ENCODE assay signal across 10 cellular contexts in genomic region chr1:64882574-64883255, GRCh38.
A peak's percentile ranks its signal among the peaks of the same experiment; 100 is the strongest.
DNase-seq lines count a peak whose midpoint lies in the region; ATAC-seq and TF ChIP-seq lines count a peak whose summit lies in the region.
"Had no signal": no experiment of that assay in that cellular context is flagged by ENCODE, and none has a peak within 500 bp of the region (broad histone marks: within the 10 kb centered on the region; RNA-seq: fewer than 3 reads in every experiment).

No MANE protein-coding gene starts in this region.

- no peak overlapping the region for H3K27ac ChIP-seq in neuronal stem cell (replicated peaks; ENCODE audit: low read length)

- DNase-seq in neuronal stem cell (ENCODE audit: low spot score), result no peak
- DNase-seq in MCF 10A (ENCODE audit: unreplicated experiment), result no peak
- no peak for DNase-seq in cortex of kidney (lab: John Stamatoyannopoulos, UW)
- DNase-seq in effector CD4-positive, alpha-beta T cell, result no peak
- DNase-seq: amniotic stem cell, DMS153, NCI-H1436 had no signal

- no TSS peak for BruUV-seq in MCF 10A (replicated peaks; lab: Mats Ljungman, UMichigan)

- no peak overlapping the region for H3K9ac ChIP-seq in neuronal stem cell (ENCODE audit: low read depth, low read length, poor library complexity)

- no CpG with 5 or more reads among the region's 11 CpGs for WGBS in neuronal stem cell (ENCODE audit: extremely low coverage in 2 of 2, insufficient read length in 2 of 2, insufficient replicate concordance in 1 of 2), 2 donors

- H2BK120ac ChIP-seq in neuronal stem cell (ENCODE audit: low read depth, low read length), result no peak overlapping the region

- H3K36me3 ChIP-seq in neuronal stem cell (replicated peaks in 1 of 2; ENCODE audit: control insufficient read depth in 2 of 2, insufficient read depth in 2 of 2, low read length in 2 of 2), result peaks cover 0 to 4% of the 10 kb centered on the region in 2 donors

- H2BK12ac ChIP-seq in neuronal stem cell (ENCODE audit: low read length), result no peak overlapping the region

- no peak overlapping the region for H3K4me3 Mint-ChIP-seq in MCF 10A (ENCODE audit: unreplicated experiment)

- no peaks in the 10 kb centered on the region for H3K4me1 Mint-ChIP-seq in MCF 10A (ENCODE audit: insufficient read depth, unreplicated experiment)

- H3K18ac ChIP-seq in neuronal stem cell (ENCODE audit: low read length), result no peak overlapping the region

- CTCF ChIA-PET in MCF 10A (lab: Yijun Ruan, JAX), result no interaction called here

- H3K23ac ChIP-seq in neuronal stem cell (ENCODE audit: low read depth, low read length, poor library complexity), result no peak overlapping the region

- H2AFZ ChIP-seq in neuronal stem cell (ENCODE audit: low read length), result no peak overlapping the region

- H2AK5ac ChIP-seq in neuronal stem cell (ENCODE audit: low read depth, low read length), result no peak overlapping the region

- H3K4ac ChIP-seq in neuronal stem cell (ENCODE audit: low read length), result no peak overlapping the region

- peaks cover 0 to 12% (median 0%) of the 10 kb centered on the region in 3 experiments for H3K27me3 ChIP-seq in neuronal stem cell (ENCODE audit: control insufficient read depth in 3 of 3, insufficient read depth in 3 of 3, low read depth in 1 of 3, low read length in 3 of 3)

- peak; percentile 84 for ATAC-seq in GM19043 (IDR thresholded peaks at IDR 0.05; ENCODE audit: low read depth, unreplicated experiment)
- ATAC-seq in GM21825 (IDR thresholded peaks at IDR 0.05; ENCODE audit: unreplicated experiment), result peak; percentile 72
- ATAC-seq in HG03442 (IDR thresholded peaks at IDR 0.05; ENCODE audit: unreplicated experiment), result peak; percentile 86

- H2BK15ac ChIP-seq in neuronal stem cell (ENCODE audit: low read length), result no peak overlapping the region

- H2BK5ac ChIP-seq in neuronal stem cell (ENCODE audit: low read length), result no peak overlapping the region

- no peak overlapping the region for H3K4me2 ChIP-seq in neuronal stem cell (ENCODE audit: insufficient read depth, low read length, poor library complexity, severe bottlenecking)

- no peak overlapping the region for H3K27ac Mint-ChIP-seq in MCF 10A (ENCODE audit: low read depth, unreplicated experiment)

- peaks cover 23% of the 10 kb centered on the region for H3K36me3 Mint-ChIP-seq in MCF 10A (ENCODE audit: insufficient read depth, unreplicated experiment)

- no peaks in the 10 kb centered on the region for H3K9me3 ChIP-seq in neuronal stem cell (replicated peaks in 1 of 2; ENCODE audit: control insufficient read depth in 2 of 2, insufficient read depth in 1 of 2, low read depth in 1 of 2, low read length in 2 of 2)

- no peak overlapping the region for H3K14ac ChIP-seq in neuronal stem cell (ENCODE audit: low read length)

- no peak overlapping the region for H4K91ac ChIP-seq in neuronal stem cell (ENCODE audit: low read depth, low read length, poor library complexity)

- no peak overlapping the region for H3K4me3 ChIP-seq in neuronal stem cell (ENCODE audit: low read length in 2 of 2)

- no peaks in the 10 kb centered on the region for H3K9me3 Mint-ChIP-seq in MCF 10A (ENCODE audit: unreplicated experiment)

- H3K79me1 ChIP-seq in neuronal stem cell (ENCODE audit: low read depth, low read length), result no peaks in the 10 kb centered on the region

- peaks cover 4% of the 10 kb centered on the region in 2 donors for H3K4me1 ChIP-seq in neuronal stem cell (ENCODE audit: control insufficient read depth in 2 of 2, insufficient read depth in 1 of 2, low read depth in 1 of 2, low read length in 2 of 2)

- intact Hi-C loops in MCF 10A (cut with micrococcal nuclease), result no loop called here

- no peak for TF ChIP-seq CTCF in MCF 10A (IDR thresholded peaks at IDR 0.05; ENCODE audit: unreplicated experiment)

- H3K27me3 Mint-ChIP-seq in MCF 10A (ENCODE audit: insufficient read depth, unreplicated experiment), result no peaks in the 10 kb centered on the region

- POLR2A ChIA-PET in MCF 10A (lab: Yijun Ruan, JAX), result no interaction called here

- H4K8ac ChIP-seq in neuronal stem cell (ENCODE audit: low read depth, low read length), result no peak overlapping the region
